Comparison of ENCODE assay signal across 24 cellular contexts in genomic region chr16:64094992-64095579, GRCh38.
DNase-seq lines count a peak whose midpoint lies in the region; ATAC-seq and TF ChIP-seq lines count a peak whose summit lies in the region.
"Had no signal": no experiment of that assay in that cellular context is flagged by ENCODE, and none has a peak within 500 bp of the region (broad histone marks: within the 10 kb centered on the region; RNA-seq: fewer than 3 reads in every experiment).

No MANE protein-coding gene starts in this region.

- H3K9me3 ChIP-seq in fibroblast of lung (ENCODE audit: control insufficient read depth, insufficient read depth, low read depth, low read length): no peaks in the 10 kb centered on the region
- H3K9me3 ChIP-seq: left ventricle myocardium inferior, MG63, testis, vagina had no signal

- no peak overlapping the region for H2AFZ ChIP-seq in fibroblast of lung (ENCODE audit: low read length)
- H2AFZ ChIP-seq: hepatocyte, parathyroid adenoma had no signal

- no peak overlapping the region for H3K27ac ChIP-seq in fibroblast of lung (ENCODE audit: insufficient read depth, low read length)
- H3K27ac ChIP-seq: hepatocyte, left ventricle myocardium inferior, parathyroid adenoma, testis, vagina, WERI-Rb-1 had no signal

- no peaks in the 10 kb centered on the region for H3K79me2 ChIP-seq in fibroblast of lung (ENCODE audit: control insufficient read depth, insufficient read depth, low read length)
- H3K79me2 ChIP-seq: hepatocyte, parathyroid adenoma had no signal

- ATAC-seq in GM18909 (IDR thresholded peaks at IDR 0.05; ENCODE audit: poor library complexity, unreplicated experiment): no peak
- ATAC-seq: GM12878 had no signal

- H3K4me3 ChIP-seq in fibroblast of lung (replicated peaks in 1 of 4; ENCODE audit: control extremely low read depth in 1 of 4, insufficient read depth in 1 of 4, low read depth in 3 of 4, low read length in 4 of 4): no peak overlapping the region
- H3K4me3 ChIP-seq: GM12878, hepatocyte, left ventricle myocardium inferior, MG63, testis, vagina had no signal

- H3K27me3 ChIP-seq in fibroblast of lung (ENCODE audit: control insufficient read depth, insufficient read depth, low read length): no peaks in the 10 kb centered on the region
- H3K27me3 ChIP-seq: hepatocyte, MG63, testis, vagina had no signal

- no peaks in the 10 kb centered on the region for H3K36me3 ChIP-seq in fibroblast of lung (ENCODE audit: control insufficient read depth, insufficient read depth, low read length)
- H3K36me3 ChIP-seq: left ventricle myocardium inferior, MG63, vagina, WERI-Rb-1 had no signal

- DNase-seq in GM04504 (ENCODE audit: low read depth): peak; percentile 53
- DNase-seq in RPMI7951 (ENCODE audit: low read depth): peak; percentile 61
- DNase-seq in fibroblast of lung (ENCODE audit: low read depth in 2 of 2): peak; percentile 31 to 58
- DNase-seq in retina: peak; percentile 31
- DNase-seq in GF-D8 (lab: John Stamatoyannopoulos, UW): no peak
- DNase-seq in activated CD4-positive, CD25-positive, alpha-beta regulatory T cell treated with anti-CD3 and anti-CD28 coated beads, Interleukin-2, amount 50 U/mL, for 72 hours: no peak
- DNase-seq: activated CD4-positive, alpha-beta T cell treated with anti-CD3 and anti-CD28 coated beads, Interleukin-2, amount 50 U/mL, for 4 hours; activated effector memory CD4-positive, alpha-beta T cell treated with Interleukin-2 at 50 U/mL for 16 hours; activated naive CD8-positive, alpha-beta T cell treated with anti-CD3 and anti-CD28 coated beads, Interleukin-2, amount 10 ng/mL, durations not matched to agents 7 days and 5 days; CD4-positive, alpha-beta T cell; DMS 273 treated with DMSO at 0.1 percent for 48 hours; foreskin melanocyte; immature natural killer cell; left ventricle myocardium inferior; MG63; NCI-H1694; NCI-H526; testis; WERI-Rb-1 had no signal

- no peak for TF ChIP-seq CTCF in fibroblast of lung (conservative IDR thresholded peaks at IDR 0.05 in 1 of 2, IDR thresholded peaks at IDR 0.05 in 1 of 2; ENCODE audit: low read depth in 1 of 2, low read length in 2 of 2)

- H3K9ac ChIP-seq in fibroblast of lung (ENCODE audit: insufficient read depth, low read length): no peak overlapping the region
- H3K9ac ChIP-seq: parathyroid adenoma had no signal

- no peaks in the 10 kb centered on the region for H4K20me1 ChIP-seq in fibroblast of lung (ENCODE audit: control insufficient read depth, extremely low read depth, insufficient read depth, low read length)

- H3K4me2 ChIP-seq in fibroblast of lung (ENCODE audit: extremely low read depth, insufficient read depth, low read length): no peak overlapping the region
- H3K4me2 ChIP-seq: hepatocyte had no signal

- H3K4me1 ChIP-seq in fibroblast of lung (ENCODE audit: control insufficient read depth, extremely low read depth, insufficient read depth, low read length): no peaks in the 10 kb centered on the region
- H3K4me1 ChIP-seq: parathyroid adenoma, testis, vagina had no signal

Comparison
In these comparisons a context has a peak if more than half of its experiments do, and no peak if none do; other contexts are left out.
1. DNase-seq: peak in GM04504 (single experiment), RPMI7951 (single experiment), fibroblast of lung (2 of 2) and retina (single experiment); none in GF-D8 (single experiment) and activated CD4-positive, CD25-positive, alpha-beta regulatory T cell treated with anti-CD3 and anti-CD28 coated beads, Interleukin-2, amount 50 U/mL, for 72 hours (single experiment).